In the genomic region with DNA sequence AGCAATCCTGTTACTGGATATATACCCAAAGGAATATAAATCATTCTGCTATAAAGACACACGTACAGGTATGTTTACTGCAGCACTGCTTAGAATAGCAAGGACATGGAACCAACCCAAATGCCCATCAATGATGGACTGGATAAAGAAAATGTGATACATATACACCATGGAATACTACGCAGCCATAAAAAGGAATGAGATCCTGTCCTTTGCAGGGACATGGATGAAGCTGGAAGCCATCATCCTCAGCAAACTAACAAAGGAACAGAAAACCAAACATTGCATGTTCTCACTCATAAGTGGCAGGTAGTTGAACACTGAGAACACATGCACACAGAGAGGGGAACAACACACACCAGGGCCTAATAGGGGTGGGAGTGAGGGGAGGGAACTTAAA, we compare ENCODE assay signal across 9 cellular contexts. TPM values are rescaled to one million over a fixed set of nuclear protein-coding genes. Genes with fewer than 3 reads are reported as not detected.
DNase-seq lines count a peak whose midpoint lies in the region; ATAC-seq, FAIRE-seq and TF ChIP-seq lines count a peak whose summit lies in the region.
"Not testable (repeated sequence)": the region's sequence is repeated elsewhere in the genome, so short reads cannot be mapped to it uniquely, and the experiment has no call there.
"Had no signal": no experiment of that assay in that cellular context is flagged by ENCODE, and none has a peak within 500 bp of the region (broad histone marks: within the 10 kb centered on the region; RNA-seq: fewer than 3 reads in every experiment).

No MANE protein-coding gene starts in this region.

- TF ChIP-seq POLR2A in K562 (conservative IDR thresholded peaks at IDR 0.05), result not testable (repeated sequence)

- not testable (repeated sequence) for H3K9me1 ChIP-seq in K562 (ENCODE audit: control insufficient read depth, insufficient read depth, low read length)

- peaks cover 80% of the 10 kb centered on the region for H3K36me3 Mint-ChIP-seq in CD4-positive, alpha-beta T cell (ENCODE audit: low read depth)
- peaks cover 70% of the 10 kb centered on the region for H3K36me3 Mint-ChIP-seq in CD8-positive, alpha-beta T cell
- peaks cover 53% of the 10 kb centered on the region for H3K36me3 Mint-ChIP-seq in type B pancreatic cell

- not testable (repeated sequence) for H3K9me3 ChIP-seq in CD4-positive, alpha-beta T cell (ENCODE audit: control insufficient read depth, low read length); CD8-positive, alpha-beta T cell (ENCODE audit: low read length); HEK293 (ENCODE audit: control insufficient read depth, insufficient read depth, low read depth, low read length); K562 (replicated peaks; ENCODE audit: control insufficient read depth, insufficient read depth, low read depth, low read length)

- TF ChIP-seq CTCF in CD4-positive, alpha-beta T cell (IDR thresholded peaks at IDR 0.05); CD8-positive, alpha-beta T cell (IDR thresholded peaks at IDR 0.05); HEK293 (tag by site-specific recombination; IDR thresholded peaks at IDR 0.05); K562 (IDR thresholded peaks at IDR 0.05 in 2 of 3, conservative IDR thresholded peaks at IDR 0.05 in 1 of 3; ENCODE audit: insufficient read depth in 2 of 3, low read depth in 1 of 3, low read length in 3 of 3); type B pancreatic cell (conservative IDR thresholded peaks at IDR 0.05): not testable (repeated sequence)

- not testable (repeated sequence) for H3K9ac ChIP-seq in K562 (ENCODE audit: insufficient read depth in 1 of 2, low read depth in 2 of 2, low read length in 2 of 2)

- FAIRE-seq in K562 (lab: Jason Lieb, UNC), result not testable (repeated sequence)

- H3K4me3 ChIP-seq in CD8-positive, alpha-beta T cell (ENCODE audit: low read depth, low read length); HEK293 (ENCODE audit: low read depth, low read length); K562: not testable (repeated sequence)

- H3K4me2 ChIP-seq in K562 (ENCODE audit: insufficient read depth, low read length), result not testable (repeated sequence)

- CTCF ChIA-PET in CD4-positive, alpha-beta T cell (lab: Charles Lee); CD8-positive, alpha-beta T cell (lab: Charles Lee); HEK293 (lab: Yijun Ruan, JAX); K562 (lab: Yijun Ruan, JAX; ENCODE audit: low intra/inter-chr PET ratio): not testable (repeated sequence)

- not testable (repeated sequence) for H3K27me3 Mint-ChIP-seq in CD4-positive, alpha-beta T cell; CD8-positive, alpha-beta T cell (ENCODE audit: low read depth); type B pancreatic cell

- peak overlapping the region; percentile 6 for H3K4me3 Mint-ChIP-seq in CD4-positive, alpha-beta T cell
- not testable (repeated sequence) for H3K4me3 Mint-ChIP-seq in CD8-positive, alpha-beta T cell; type B pancreatic cell

- peaks cover 12% of the 10 kb centered on the region for H3K4me1 ChIP-seq in CD8-positive, alpha-beta T cell (ENCODE audit: insufficient read depth, low read length)
- H3K4me1 ChIP-seq in HEK293 (ENCODE audit: control insufficient read depth, insufficient read depth, low read length), result not testable (repeated sequence)
- peaks cover 9 to 15% of the 10 kb centered on the region in 2 experiments; a peak in 4 of 5 replicates for H3K4me1 ChIP-seq in K562 (replicated peaks in 1 of 2; ENCODE audit: control insufficient read depth in 2 of 2, insufficient read depth in 2 of 2, low read length in 2 of 2)

- H3K27me3 ChIP-seq in CD4-positive, alpha-beta T cell (ENCODE audit: control insufficient read depth, insufficient read depth, low read length); CD8-positive, alpha-beta T cell (ENCODE audit: insufficient read depth, low read length); K562 (ENCODE audit: control insufficient read depth in 2 of 2, insufficient read depth in 2 of 2, low read length in 2 of 2): not testable (repeated sequence)

- not testable (repeated sequence) for H3K36me3 ChIP-seq in CD8-positive, alpha-beta T cell (ENCODE audit: insufficient read depth, low read length)
- H3K36me3 ChIP-seq in HEK293 (ENCODE audit: control insufficient read depth in 2 of 2, insufficient read depth in 1 of 2, low read length in 2 of 2) (peaks cover 8 to 37% of the 10 kb centered on the region in 2 experiments; a peak in 2 of 3 replicates), K562 (ENCODE audit: control insufficient read depth, insufficient read depth, low read length) (peaks cover 51% of the 10 kb centered on the region)

- peaks cover 75% of the 10 kb centered on the region for H3K4me1 Mint-ChIP-seq in CD4-positive, alpha-beta T cell (ENCODE audit: low read depth)
- peaks cover 67% of the 10 kb centered on the region for H3K4me1 Mint-ChIP-seq in CD8-positive, alpha-beta T cell (ENCODE audit: low read depth)
- H3K4me1 Mint-ChIP-seq in type B pancreatic cell (ENCODE audit: unreplicated experiment), result peaks cover 21% of the 10 kb centered on the region

- in situ Hi-C loops in K562 (cut with MboI), result not testable (repeated sequence)

- not testable (repeated sequence) for BruUV-seq in K562 (replicated peaks; lab: Mats Ljungman, UMichigan)

- intact Hi-C loops in CD4-positive, alpha-beta T cell (cut with DNase I, micrococcal nuclease), result loop anchor here in 1 of 2 experiments (10.0 kb wide), 1 partner anchor 1329 kb away; the partner anchor contains the start of genes ATP5ME and MYL5
- intact Hi-C loops in CD8-positive, alpha-beta T cell (cut with DNase I, micrococcal nuclease); K562 (cut with micrococcal nuclease): not testable (repeated sequence)

- H3K9me3 Mint-ChIP-seq in CD4-positive, alpha-beta T cell, result peaks cover 14% of the 10 kb centered on the region
- H3K9me3 Mint-ChIP-seq in CD8-positive, alpha-beta T cell, result peaks cover 18% of the 10 kb centered on the region
- not testable (repeated sequence) for H3K9me3 Mint-ChIP-seq in type B pancreatic cell

- not testable (repeated sequence) for H2AFZ ChIP-seq in K562 (ENCODE audit: low read depth, low read length)

- peaks cover 96% of the 10 kb centered on the region for H3K79me2 ChIP-seq in K562 (ENCODE audit: control insufficient read depth, insufficient read depth, low read length)

- H4K20me1 ChIP-seq in K562 (replicated peaks; ENCODE audit: control insufficient read depth, insufficient read depth, low read length), result peaks cover 22% of the 10 kb centered on the region

- POLR2A ChIA-PET in CD4-positive, alpha-beta T cell (lab: Charles Lee); CD8-positive, alpha-beta T cell (lab: Charles Lee); HEK293 (lab: Yijun Ruan, JAX); K562 (lab: Yijun Ruan, JAX): not testable (repeated sequence)

- DNase-seq in CD4-positive, alpha-beta T cell; CD8-positive, alpha-beta T cell; K562 (ENCODE audit: extremely low read depth in 1 of 4, low spot score in 3 of 4); type B pancreatic cell (ENCODE audit: extremely low spot score, unreplicated experiment): not testable (repeated sequence)

- not testable (repeated sequence) for H3K27ac Mint-ChIP-seq in CD4-positive, alpha-beta T cell
- peak overlapping the region; percentile 12 for H3K27ac Mint-ChIP-seq in CD8-positive, alpha-beta T cell
- H3K27ac Mint-ChIP-seq in type B pancreatic cell, result peak overlapping the region; percentile 5

- TF ChIP-seq RAD21 in K562 (CRISPR knock-in tag; conservative IDR thresholded peaks at IDR 0.05 in 1 of 2, IDR thresholded peaks at IDR 0.05 in 1 of 2), result not testable (repeated sequence)

- ATAC-seq in CD4-positive, alpha-beta T cell (ENCODE audit: poor library complexity); CD8-positive, alpha-beta T cell; K562: not testable (repeated sequence)

- WGBS in K562 (ENCODE audit: insufficient coverage, low coverage, missing lambda C conversion rate), result 81% methylated on average over 2 of the region's 2 CpGs

- not testable (repeated sequence) for TF ChIP-seq EP300 in K562 (IDR thresholded peaks at IDR 0.05; ENCODE audit: low read length)

- not testable (repeated sequence) for H3K27ac ChIP-seq in CD4-positive, alpha-beta T cell (ENCODE audit: low read depth, low read length); CD8-positive, alpha-beta T cell (ENCODE audit: low read depth, low read length); HEK293 (ENCODE audit: extremely low read depth, low read depth, low read length); K562 (ENCODE audit: extremely low read depth, low read depth, low read length)

RNA-seq across cellular contexts. Expression of gene NELFA, which starts 5.4 kb away (rescaled TPM):
- total RNA-seq in CD4-positive, alpha-beta T cell, result 10 to 100 TPM; 39.9 to 40.1 TPM
- total RNA-seq in CD8-positive, alpha-beta T cell, result 10 to 100 TPM; 39.0 to 45.8 TPM
- total RNA-seq in K562 (2011; cell fraction: chromatin; rRNA removed; ENCODE audit: low replicate concordance), result 38.8 and 78.3 TPM in 2 replicates
- total RNA-seq in K562 (2011; cell fraction: nucleolus; rRNA removed), result 62.0 and 74.4 TPM in 2 replicates
- 44.5 and 47.7 TPM in 2 replicates for total RNA-seq in K562 (2011; cell fraction: nucleoplasm; rRNA removed)
- total RNA-seq in K562 (2014; rRNA removed) (29.1 and 33.3 TPM in 2 replicates), K562 (2014; rRNA removed; fragmentation: Illumina TruSeq; extraction: Trizol) (10.6 and 12.0 TPM in 2 replicates), K562 (2015; rRNA removed; fragmentation: Illumina TruSeq; extraction: Trizol) (16.4 and 18.9 TPM in 2 replicates), K562 (2021) (59.6 and 63.0 TPM in 2 replicates), type B pancreatic cell (ENCODE audit: low replicate concordance) (42.2 and 44.8 TPM in 2 replicates)
- polyA plus RNA-seq in K562 (2011; rRNA removed) (12.9 and 28.3 TPM in 2 replicates), K562 (2014; fragmentation: Illumina TruSeq; extraction: Trizol) (14.8 and 32.1 TPM in 2 replicates), K562 (2014; fragmentation: Nextera tagmentation; extraction: Ambion mirVana) (1 to 10 TPM in 1 of 2 experiments, under 1 TPM in 1; 0.76 to 1.4 TPM), K562 (2014; rRNA removed) (33.6 and 36.5 TPM in 2 replicates)
- 19.0 and 31.9 TPM in 2 replicates for polyA plus RNA-seq in K562 (2011; cell fraction: cytosol; rRNA removed)
- 59.7 and 83.0 TPM in 2 replicates for polyA plus RNA-seq in K562 (2011; cell fraction: nucleus; rRNA removed)
- polyA plus RNA-seq in K562 (2012), result 44.5 and 46.5 TPM in 2 replicates
- 7.8 and 9.9 TPM in 2 replicates for polyA minus RNA-seq in K562 (2011; rRNA and poly(A)+ RNA removed)
- polyA minus RNA-seq in K562 (2011; cell fraction: cytosol; rRNA and poly(A)+ RNA removed), result 26.9 and 38.7 TPM in 2 replicates
- 48.3 and 117 TPM in 2 replicates for polyA minus RNA-seq in K562 (2011; cell fraction: nucleus; rRNA and poly(A)+ RNA removed)

RNA-seq across cellular contexts. Expression of gene NAT8L, which starts 55.8 kb away (rescaled TPM):
- not detected for total RNA-seq in CD4-positive, alpha-beta T cell
- under 1 TPM; 0.08 to 0.11 TPM for total RNA-seq in CD8-positive, alpha-beta T cell
- total RNA-seq in K562 (2011; cell fraction: chromatin; rRNA removed; ENCODE audit: low replicate concordance), result 10.2 and 23.1 TPM in 2 replicates
- total RNA-seq in K562 (2011; cell fraction: nucleolus; rRNA removed), result 12.9 and 15.8 TPM in 2 replicates
- total RNA-seq in K562 (2011; cell fraction: nucleoplasm; rRNA removed), result 10.6 and 15.3 TPM in 2 replicates
- total RNA-seq in K562 (2014; rRNA removed) (3.8 and 5.3 TPM in 2 replicates), K562 (2014; rRNA removed; fragmentation: Illumina TruSeq; extraction: Trizol) (0.62 and 0.67 TPM in 2 replicates), K562 (2015; rRNA removed; fragmentation: Illumina TruSeq; extraction: Trizol) (1.5 and 1.7 TPM in 2 replicates), K562 (2021) (9.5 and 11.0 TPM in 2 replicates), type B pancreatic cell (ENCODE audit: low replicate concordance) (9.6 and 14.9 TPM in 2 replicates)
- polyA plus RNA-seq in K562 (2011; rRNA removed) (3.9 and 4.9 TPM in 2 replicates), K562 (2014; fragmentation: Illumina TruSeq; extraction: Trizol) (1.5 and 3.1 TPM in 2 replicates), K562 (2014; fragmentation: Nextera tagmentation; extraction: Ambion mirVana) (under 1 TPM; 0.06 to 0.07 TPM), K562 (2014; rRNA removed) (2.9 and 3.7 TPM in 2 replicates)
- polyA plus RNA-seq in K562 (2011; cell fraction: cytosol; rRNA removed), result 7.9 and 9.1 TPM in 2 replicates
- 19.1 and 19.2 TPM in 2 replicates for polyA plus RNA-seq in K562 (2011; cell fraction: nucleus; rRNA removed)
- 4.7 and 7.3 TPM in 2 replicates for polyA plus RNA-seq in K562 (2012)
- 39.8 and 58.5 TPM in 2 replicates for polyA minus RNA-seq in K562 (2011; rRNA and poly(A)+ RNA removed)
- 7.1 and 7.3 TPM in 2 replicates for polyA minus RNA-seq in K562 (2011; cell fraction: cytosol; rRNA and poly(A)+ RNA removed)
- 4.3 TPM in 2 replicates for polyA minus RNA-seq in K562 (2011; cell fraction: nucleus; rRNA and poly(A)+ RNA removed)
- total RNA-seq: CD4-positive, alpha-beta memory T cell had no signal
- polyA plus RNA-seq: AG04450; CD14-positive monocyte; CD4-positive, alpha-beta memory T cell; CD8-positive, alpha-beta memory T cell had no signal
